Comparison of ENCODE assay signal across 9 cellular contexts in the genomic region with DNA sequence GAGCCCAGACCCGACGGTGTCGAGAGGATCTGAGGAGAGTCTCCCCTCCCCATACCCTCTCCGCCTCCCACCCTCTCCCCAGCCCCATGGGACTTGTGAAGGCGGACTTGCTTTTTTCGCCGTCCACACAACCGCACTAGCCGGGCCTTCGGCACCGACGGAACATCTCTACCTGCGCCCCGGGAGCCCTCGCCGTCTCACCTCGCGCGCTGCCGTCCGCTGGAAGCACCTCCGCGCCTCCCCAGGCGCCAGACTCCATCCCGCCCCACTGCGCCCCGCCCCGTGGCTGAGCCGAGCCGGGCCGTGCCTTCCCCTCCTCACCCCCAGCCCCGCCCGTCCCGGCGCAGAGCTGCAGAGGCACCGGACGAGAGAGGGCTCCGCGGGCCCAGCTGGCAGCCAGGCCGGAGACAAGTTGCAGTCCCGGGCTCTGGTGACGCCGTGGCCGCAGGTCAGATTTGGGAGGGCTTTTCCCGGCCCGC. TPM values are rescaled to one million over a fixed set of nuclear protein-coding genes. Genes with fewer than 3 reads are reported as not detected.
DNase-seq lines count a peak whose midpoint lies in the region; ATAC-seq and TF ChIP-seq lines count a peak whose summit lies in the region.
"Had no signal": no experiment of that assay in that cellular context is flagged by ENCODE, and none has a peak within 500 bp of the region (broad histone marks: within the 10 kb centered on the region; RNA-seq: fewer than 3 reads in every experiment).

A gene (plus strand): TSS at position 344 of the 479 bp plus-strand sequence. CDS start 1,973 bp downstream, outside the sequence.
A gene with protein sequence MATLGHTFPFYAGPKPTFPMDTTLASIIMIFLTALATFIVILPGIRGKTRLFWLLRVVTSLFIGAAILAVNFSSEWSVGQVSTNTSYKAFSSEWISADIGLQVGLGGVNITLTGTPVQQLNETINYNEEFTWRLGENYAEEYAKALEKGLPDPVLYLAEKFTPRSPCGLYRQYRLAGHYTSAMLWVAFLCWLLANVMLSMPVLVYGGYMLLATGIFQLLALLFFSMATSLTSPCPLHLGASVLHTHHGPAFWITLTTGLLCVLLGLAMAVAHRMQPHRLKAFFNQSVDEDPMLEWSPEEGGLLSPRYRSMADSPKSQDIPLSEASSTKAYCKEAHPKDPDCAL (minus strand): TSS at position 229 of the 479 bp plus-strand sequence. CDS start 6,865 bp downstream, outside the sequence.

- H3K36me3 Mint-ChIP-seq in dendritic cell treated with granulocyte-macrophage colony-stimulating factor and Interleukin-4, amounts not matched to agents 40 ng/mL and 50 ng/mL, for 4 days (ENCODE audit: low read depth), result peaks cover 25% of the 10 kb centered on the region

- TF ChIP-seq POLR2A in thyroid gland (IDR thresholded peaks at IDR 0.05), result peak in 1 of 2 donors; percentile 82

- H3K9me3 Mint-ChIP-seq in dendritic cell treated with granulocyte-macrophage colony-stimulating factor and Interleukin-4, amounts not matched to agents 40 ng/mL and 50 ng/mL, for 4 days, result no peaks in the 10 kb centered on the region

- H3K27me3 ChIP-seq in thyroid gland, result no peaks in the 10 kb centered on the region

- H3K9me3 ChIP-seq in mesodermal cell (ENCODE audit: control insufficient read depth, low read length) (no peaks in the 10 kb centered on the region), thyroid gland (no peaks in the 10 kb centered on the region)

- WGBS in mesodermal cell (ENCODE audit: insufficient coverage in 2 of 2), 2 experiments, result 2 to 9% methylated on average over 14 to 40 of the region's 46 CpGs
- 0 to 3% methylated on average over 3 to 6 of the region's 46 CpGs for WGBS in thyroid gland, 2 donors

- peak within 1 kb of the TSS; percentile 52 for H3K27ac Mint-ChIP-seq in dendritic cell treated with granulocyte-macrophage colony-stimulating factor and Interleukin-4, amounts not matched to agents 40 ng/mL and 50 ng/mL, for 4 days

- peak within 1 kb of the TSS; percentile 19 for H3K4me3 ChIP-seq in mesodermal cell (ENCODE audit: extremely low read depth, insufficient read depth, low read length, poor library complexity, severe bottlenecking)
- peak within 1 kb of the TSS; percentile 6 to 47 (median 41) for H3K4me3 ChIP-seq in thyroid gland (replicated peaks in 1 of 3)

- H3K27ac ChIP-seq in mesodermal cell (ENCODE audit: low read depth, low read length, severe bottlenecking), result no peak within 1 kb of the TSS
- H3K27ac ChIP-seq in thyroid gland, result peak within 1 kb of the TSS; percentile 85 to 96 (median 90)

- intact Hi-C loops in dendritic cell treated with granulocyte-macrophage colony-stimulating factor and Interleukin-4, amounts not matched to agents 40 ng/mL and 50 ng/mL, for 4 days (cut with micrococcal nuclease), result loop anchor here (5.0 kb wide), 1 partner anchor 33 kb away; no protein-coding TSS in a partner anchor
- intact Hi-C loops in thyroid gland (cut with DNase I), result no loop called here

- peak within 1 kb of the TSS; percentile 77 for H3K4me3 Mint-ChIP-seq in dendritic cell treated with granulocyte-macrophage colony-stimulating factor and Interleukin-4, amounts not matched to agents 40 ng/mL and 50 ng/mL, for 4 days

- no peak for TF ChIP-seq CTCF in thyroid gland (IDR thresholded peaks at IDR 0.05)

- H3K4me1 Mint-ChIP-seq in dendritic cell treated with granulocyte-macrophage colony-stimulating factor and Interleukin-4, amounts not matched to agents 40 ng/mL and 50 ng/mL, for 4 days (ENCODE audit: low read depth), result peaks cover 27% of the 10 kb centered on the region

- no peak for DNase-seq in activated CD4-positive, CD25-positive, alpha-beta regulatory T cell (lab: John Stamatoyannopoulos, UW)
- peak; percentile 91 to 93 for DNase-seq in thyroid gland
- no peak for DNase-seq in NCI-H1105 (lab: John Stamatoyannopoulos, UW)

- peaks cover 89% of the 10 kb centered on the region for H3K27me3 Mint-ChIP-seq in dendritic cell treated with granulocyte-macrophage colony-stimulating factor and Interleukin-4, amounts not matched to agents 40 ng/mL and 50 ng/mL, for 4 days

- no peaks in the 10 kb centered on the region for H3K36me3 ChIP-seq in mesodermal cell (ENCODE audit: control insufficient read depth, insufficient read depth, low read length)
- H3K36me3 ChIP-seq in thyroid gland, result no peaks in the 10 kb centered on the region

- ATAC-seq in activated CD4-positive, CD25-positive, alpha-beta regulatory T cell treated with anti-CD3 and anti-CD28 coated beads, Interleukin-2, amount 50 U/mL, for 24 hours, result peak; percentile 36 to 57
- no peak for ATAC-seq in GM18873 (IDR thresholded peaks at IDR 0.05; ENCODE audit: low FRiP score, unreplicated experiment)
- ATAC-seq in GM18519 (IDR thresholded peaks at IDR 0.05; ENCODE audit: low FRiP score, unreplicated experiment), result no peak

- H3K4me1 ChIP-seq in mesodermal cell (ENCODE audit: control insufficient read depth, insufficient read depth, low read length, poor library complexity, severe bottlenecking) (peaks cover 9% of the 10 kb centered on the region), thyroid gland (peaks cover 56 to 62% of the 10 kb centered on the region in 2 donors)

RNA-seq across cellular contexts. Expression of the first gene that starts in this region (rescaled TPM):
- polyA plus RNA-seq in mesodermal cell (2013, experiment 1 of 2), result 0.55 TPM
- 0.81 TPM for polyA plus RNA-seq in mesodermal cell (2013, experiment 2 of 2)
- total RNA-seq in thyroid gland, result 100 to 1,000 TPM; 132 to 313 (median 234) TPM
- polyA plus RNA-seq: AG04450 had no signal

RNA-seq across cellular contexts. Expression of the second gene that starts in this region (rescaled TPM):
- polyA plus RNA-seq in mesodermal cell (2013, experiment 1 of 2), result 0.85 TPM
- 0.46 TPM for polyA plus RNA-seq in mesodermal cell (2013, experiment 2 of 2)
- total RNA-seq in thyroid gland, result 100 to 1,000 TPM in 3 of 4 donors, 10 to 100 TPM in 1; 97.0 to 187 (median 150) TPM
- polyA plus RNA-seq: AG04450 had no signal

Comparison
In these comparisons a context has a peak if more than half of its experiments do, and no peak if none do; other contexts are left out.
1. ATAC-seq: peak in activated CD4-positive, CD25-positive, alpha-beta regulatory T cell treated with anti-CD3 and anti-CD28 coated beads, Interleukin-2, amount 50 U/mL, for 24 hours (2 of 2); none in GM18873 (single experiment) and GM18519 (single experiment).
2. DNase-seq: peak in thyroid gland (2 of 2); none in activated CD4-positive, CD25-positive, alpha-beta regulatory T cell (0 of 4) and NCI-H1105 (single experiment).